8 cellular contexts compared by ENCODE assay signal in the genomic region with DNA sequence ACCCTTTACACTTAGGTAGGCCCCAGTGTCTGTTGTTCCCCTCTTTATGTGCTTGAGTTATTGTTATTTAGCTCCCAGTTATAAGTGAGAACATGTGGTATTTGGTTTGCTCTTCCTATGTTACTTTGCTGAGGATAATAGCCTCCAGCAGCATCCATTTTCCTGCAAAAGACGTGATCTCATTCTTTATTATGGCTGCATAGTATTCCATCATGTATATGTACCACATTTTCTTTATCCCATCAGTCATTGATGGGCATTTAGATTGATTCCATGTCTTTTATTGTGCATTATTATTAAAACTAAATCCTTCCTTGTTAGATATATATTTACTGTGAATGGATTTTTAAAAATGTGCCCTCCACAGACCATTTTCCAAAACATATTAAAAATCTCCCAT.
"Had no signal": no experiment of that assay in that cellular context is flagged by ENCODE, and none has a peak within 500 bp of the region (broad histone marks: within the 10 kb centered on the region; RNA-seq: fewer than 3 reads in every experiment).

No MANE protein-coding gene starts in this region.

- FAIRE-seq: G401.6, GM12878, GM12891, GM12892, GM18507, GM19239 had no signal

- DNase-seq: GDM1, GF-D8 had no signal

- ATAC-seq: GM12878 had no signal

- H3K4me3 ChIP-seq: GM12878 had no signal
